16 cellular contexts compared by ENCODE assay signal in the genomic region with DNA sequence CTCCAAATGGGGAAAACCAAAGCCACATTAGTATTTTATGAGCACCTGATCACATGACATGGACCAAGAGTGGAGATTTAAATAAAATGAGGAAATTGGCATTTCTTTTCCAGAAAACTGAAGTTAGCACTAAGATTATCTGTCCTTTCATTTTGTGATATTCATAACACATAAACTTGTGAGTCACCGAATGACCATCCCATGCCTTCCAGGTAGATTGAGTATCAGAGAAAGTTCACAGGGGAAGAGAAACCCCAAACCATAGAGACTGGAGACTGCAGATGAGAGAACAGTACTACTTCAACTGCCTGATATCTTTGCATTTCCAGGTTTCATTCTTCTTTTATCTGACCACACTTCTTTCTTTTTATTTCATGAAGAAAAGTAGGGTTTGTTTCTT.
"Had no signal": no experiment of that assay in that cellular context is flagged by ENCODE, and none has a peak within 500 bp of the region (broad histone marks: within the 10 kb centered on the region; RNA-seq: fewer than 3 reads in every experiment).

No MANE protein-coding gene starts in this region.

- DNase-seq: colonic mucosa; dermis blood vessel endothelial cell; heart right ventricle; hypothalamus; natural killer cell; occipital lobe; retina; stimulated activated CD4-positive, alpha-beta T cell treated with anti-CD3 and anti-CD28 coated beads, Interleukin-2, amount 100 ng/mL, for 48 hours; stimulated activated naive CD4-positive, alpha-beta T cell treated with Interleukin-2 at 50 U/mL for 16 hours; trophoblast cell had no signal

- H3K4me3 ChIP-seq: colonic mucosa, heart right ventricle, neural progenitor cell, prostate gland had no signal

- H3K4me1 ChIP-seq: colonic mucosa, heart right ventricle, neural progenitor cell, parathyroid adenoma, prostate gland had no signal

- H3K4me1 Mint-ChIP-seq: natural killer cell, neural progenitor cell had no signal

- H3K27ac ChIP-seq: colonic mucosa, heart right ventricle, neural progenitor cell, parathyroid adenoma, prostate gland had no signal

- H3K9me3 ChIP-seq: colonic mucosa, prostate gland had no signal

- H3K79me2 ChIP-seq: parathyroid adenoma had no signal

- H3K4me3 Mint-ChIP-seq: mesothelial cell of epicardium, natural killer cell, neural progenitor cell had no signal

- H3K36me3 ChIP-seq: colonic mucosa, heart right ventricle, neural progenitor cell, prostate gland had no signal

- H3K27ac Mint-ChIP-seq: mesothelial cell of epicardium, natural killer cell, neural progenitor cell had no signal

- H3K36me3 Mint-ChIP-seq: neural progenitor cell had no signal

- H3K4me2 ChIP-seq: neural progenitor cell had no signal

- ATAC-seq: heart right ventricle, left lobe of liver, natural killer cell, sciatic nerve had no signal

- H3K27me3 ChIP-seq: colonic mucosa, heart right ventricle, neural progenitor cell had no signal

- H3K9ac ChIP-seq: neural progenitor cell, parathyroid adenoma had no signal

- H2AFZ ChIP-seq: neural progenitor cell, parathyroid adenoma had no signal
